In the genomic region with DNA sequence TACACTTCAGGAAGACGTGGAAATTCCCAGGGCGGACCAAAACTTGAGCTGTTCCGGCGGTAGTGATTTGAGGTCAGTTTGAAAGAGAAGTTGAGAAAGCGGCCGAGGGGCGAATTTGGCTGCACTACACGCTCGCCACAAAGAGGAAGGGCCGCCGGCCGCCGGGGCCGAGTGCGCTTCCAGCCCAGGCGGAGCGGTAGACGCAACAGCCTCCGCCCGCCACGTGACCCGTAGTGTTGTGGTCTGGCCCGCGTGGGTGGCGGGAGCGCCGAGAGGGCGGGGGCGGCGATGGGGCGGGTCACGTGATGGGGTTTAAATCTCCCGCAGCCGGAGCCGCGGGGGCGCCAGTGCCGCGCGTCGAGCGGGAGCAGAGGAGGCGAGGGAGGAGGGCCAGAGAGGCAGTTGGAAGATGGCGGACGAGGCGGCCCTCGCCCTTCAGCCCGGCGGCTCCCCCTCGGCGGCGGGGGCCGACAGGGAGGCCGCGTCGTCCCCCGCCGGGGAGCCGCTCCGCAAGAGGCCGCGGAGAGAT, we compare ENCODE assay signal across 8 cellular contexts. TPM values are rescaled to one million over a fixed set of nuclear protein-coding genes. Genes with fewer than 3 reads are reported as not detected.
DNase-seq lines count a peak whose midpoint lies in the region; ATAC-seq, FAIRE-seq and TF ChIP-seq lines count a peak whose summit lies in the region.

TSS of gene SIRT1 (plus strand) at position 344 of the 529 bp plus-strand sequence. CDS start at position 410, 66 bp downstream.

- no peaks in the 10 kb centered on the region for H3K27me3 ChIP-seq in iPS DF 6.9 (ENCODE audit: control insufficient read depth, insufficient read depth, low read length)
- no peaks in the 10 kb centered on the region for H3K27me3 ChIP-seq in gastrocnemius medialis

- in situ Hi-C loops in gastrocnemius medialis (cut with MboI; ENCODE audit: low sequenced_read_pairs in 4 of 4), result loop anchor here in 2 of 4 donors (10.0 to 25.0 kb wide), 3 partner anchors 178 to 453 kb away; partner anchors contain the start of genes HERC4 (in 1 of the 2), HNRNPH3 (in 1 of the 2) and PBLD (in 1 of the 2)

- no peak; a peak in 2 of 5 replicates for TF ChIP-seq RAD21 in A549 (conservative IDR thresholded peaks at IDR 0.05 in 1 of 2, IDR thresholded peaks at IDR 0.05 in 1 of 2)

- H3K27ac ChIP-seq in A549, result peak within 1 kb of the TSS; percentile 94 to 95
- no peak within 1 kb of the TSS for H3K27ac ChIP-seq in iPS DF 6.9 (ENCODE audit: low read length)
- peak within 1 kb of the TSS; percentile 87 to 96 (median 94) for H3K27ac ChIP-seq in gastrocnemius medialis

- no peak for FAIRE-seq in A549 (lab: Jason Lieb, UNC)

- H3K9me3 ChIP-seq in A549, result no peaks in the 10 kb centered on the region
- H3K9me3 ChIP-seq in iPS DF 6.9 (ENCODE audit: control insufficient read depth, insufficient read depth, low read length), result no peaks in the 10 kb centered on the region
- H3K9me3 ChIP-seq in gastrocnemius medialis, result no peaks in the 10 kb centered on the region

- peak; percentile 38 for TF ChIP-seq CTCF in A549 (IDR thresholded peaks at IDR 0.05)
- TF ChIP-seq CTCF in brain (conservative IDR thresholded peaks at IDR 0.05), result no peak
- TF ChIP-seq CTCF in gastrocnemius medialis (IDR thresholded peaks at IDR 0.05 in 4 of 5, conservative IDR thresholded peaks at IDR 0.05 in 1 of 5), result peak in 1 of 5 experiments; percentile 27

- DNase-seq in A549 (ENCODE audit: low read depth in 1 of 2, low spot score in 1 of 2) (peak; percentile 91 to 96), NCI-H2107 treated with DMSO at 0.1 percent for 48 hours (lab: John Stamatoyannopoulos, UW; ENCODE audit: unreplicated experiment) (peak; percentile 47), UCSD-AML1 (lab: John Stamatoyannopoulos, UW; ENCODE audit: unreplicated experiment) (peak; percentile 96), iPS DF 6.9 (ENCODE audit: low read depth, low spot score) (peak; percentile 83), gastrocnemius medialis (peak; percentile 97)

- POLR2A ChIA-PET in A549 (lab: Yijun Ruan, JAX), result interaction anchor here (0.6 to 1.4 kb wide), 10 partner anchors 8 to 943 kb away, joined by 3 to 4 read pairs (median 3); partner anchors contain the start of genes PBLD and STOX1

- WGBS in A549 (ENCODE audit: missing lambda C conversion rate), result 3% methylated on average over 22 of the region's 62 CpGs
- no CpG with 5 or more reads among the region's 62 CpGs for WGBS in iPS DF 6.9 (ENCODE audit: insufficient coverage, insufficient read length)

- CTCF ChIA-PET in A549 (lab: Yijun Ruan, JAX), result interaction anchor here (1.2 to 1.9 kb wide), 4 partner anchors 29 to 99 kb away, joined by 3 to 12 read pairs (median 5); no protein-coding TSS in a partner anchor

- peak within 1 kb of the TSS; percentile 84 for H3K4me2 ChIP-seq in A549

- H3K9me3 Mint-ChIP-seq in brain, result no peaks in the 10 kb centered on the region

- H3K36me3 ChIP-seq in iPS DF 6.9 (ENCODE audit: control insufficient read depth, insufficient read depth, low read length) (peaks cover 7% of the 10 kb centered on the region), gastrocnemius medialis (peaks cover 0 to 28% of the 10 kb centered on the region in 2 donors)

- H3K4me3 Mint-ChIP-seq in brain, result peak within 1 kb of the TSS; percentile 93 to 99 (median 97)

- peaks cover 18% of the 10 kb centered on the region for H3K27me3 Mint-ChIP-seq in brain

- peak; percentile 97 for TF ChIP-seq POLR2A in A549 (IDR thresholded peaks at IDR 0.05; ENCODE audit: low read length)
- TF ChIP-seq POLR2A in gastrocnemius medialis (IDR thresholded peaks at IDR 0.05), result peak; percentile 98

- H3K27ac Mint-ChIP-seq in brain, result peak within 1 kb of the TSS; percentile 94 to 99 (median 97)

- peaks cover 27% of the 10 kb centered on the region for H3K36me3 Mint-ChIP-seq in brain

- H3K4me3 ChIP-seq in A549 (peak within 1 kb of the TSS; percentile 69), iPS DF 6.9 (ENCODE audit: low read length) (peak within 1 kb of the TSS; percentile 89), gastrocnemius medialis (peak within 1 kb of the TSS; percentile 74 to 98 (median 85))

- TF ChIP-seq EP300 in A549 (IDR thresholded peaks at IDR 0.05), result no peak

- ATAC-seq in A549 (peak; percentile 91 to 92), GM18858 (IDR thresholded peaks at IDR 0.05; ENCODE audit: unreplicated experiment) (peak; percentile 81), HG03066 (IDR thresholded peaks at IDR 0.05; ENCODE audit: low read depth, unreplicated experiment) (peak; percentile 81), gastrocnemius medialis (peak; percentile 86 to 88)

- intact Hi-C loops in gastrocnemius medialis (cut with DNase I; ENCODE audit: low total_unique reads), result loop anchor here (1.0 to 10.0 kb wide), 6 partner anchors 28 to 447 kb away; partner anchors contain the start of gene HERC4

- peaks cover 38% of the 10 kb centered on the region for H3K4me1 Mint-ChIP-seq in brain

- peaks cover 11% of the 10 kb centered on the region for H3K4me1 ChIP-seq in A549
- H3K4me1 ChIP-seq in iPS DF 6.9 (ENCODE audit: control insufficient read depth, insufficient read depth, low read length), result no peaks in the 10 kb centered on the region; the same call in 1 of the 2 replicates
- peaks cover 20 to 22% of the 10 kb centered on the region in 2 donors for H3K4me1 ChIP-seq in gastrocnemius medialis

TF ChIP-seq in A549, 52 proteins besides CTCF, POLR2A, EP300 and RAD21 (continues in another document):
- TF ChIP-seq, protein P1, sequence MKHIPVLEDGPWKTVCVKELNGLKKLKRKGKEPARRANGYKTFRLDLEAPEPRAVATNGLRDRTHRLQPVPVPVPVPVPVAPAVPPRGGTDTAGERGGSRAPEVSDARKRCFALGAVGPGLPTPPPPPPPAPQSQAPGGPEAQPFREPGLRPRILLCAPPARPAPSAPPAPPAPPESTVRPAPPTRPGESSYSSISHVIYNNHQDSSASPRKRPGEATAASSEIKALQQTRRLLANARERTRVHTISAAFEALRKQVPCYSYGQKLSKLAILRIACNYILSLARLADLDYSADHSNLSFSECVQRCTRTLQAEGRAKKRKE (CRISPR knock-in tag; IDR thresholded peaks at IDR 0.05; ENCODE audit: low read depth), result peak; percentile 53; the same call in 1 of the 2 replicates
- TF ChIP-seq USF2 (IDR thresholded peaks at IDR 0.05), result peak; percentile 99
- no peak for TF ChIP-seq REST (IDR thresholded peaks at IDR 0.05)
- no peak for TF ChIP-seq CHD4 (IDR thresholded peaks at IDR 0.05; ENCODE audit: borderline replicate concordance)
- peak; percentile 68; the same call in 1 of the 2 replicates for TF ChIP-seq PHF8 (IDR thresholded peaks at IDR 0.05; ENCODE audit: borderline replicate concordance, low read depth)
- TF ChIP-seq JUN (IDR thresholded peaks at IDR 0.05), result peak; percentile 88 to 97; a peak in 4 of 5 replicates
- TF ChIP-seq FOSL2 (IDR thresholded peaks at IDR 0.05), result no peak
- peak; percentile 12; the same call in 1 of the 2 replicates for TF ChIP-seq FOSL2 (CRISPR knock-in tag; IDR thresholded peaks at IDR 0.05)
- TF ChIP-seq, protein P2, sequence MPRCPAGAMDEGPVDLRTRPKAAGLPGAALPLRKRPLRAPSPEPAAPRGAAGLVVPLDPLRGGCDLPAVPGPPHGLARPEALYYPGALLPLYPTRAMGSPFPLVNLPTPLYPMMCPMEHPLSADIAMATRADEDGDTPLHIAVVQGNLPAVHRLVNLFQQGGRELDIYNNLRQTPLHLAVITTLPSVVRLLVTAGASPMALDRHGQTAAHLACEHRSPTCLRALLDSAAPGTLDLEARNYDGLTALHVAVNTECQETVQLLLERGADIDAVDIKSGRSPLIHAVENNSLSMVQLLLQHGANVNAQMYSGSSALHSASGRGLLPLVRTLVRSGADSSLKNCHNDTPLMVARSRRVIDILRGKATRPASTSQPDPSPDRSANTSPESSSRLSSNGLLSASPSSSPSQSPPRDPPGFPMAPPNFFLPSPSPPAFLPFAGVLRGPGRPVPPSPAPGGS (IDR thresholded peaks at IDR 0.05), result peak; percentile 97

RNA-seq across cellular contexts. Expression of gene SIRT1, which starts in this region (rescaled TPM):
- polyA plus RNA-seq in A549 (2011; rRNA removed) (30.5 and 34.8 TPM in 2 replicates), A549 (2017; fragmentation: RNase III; extraction: RNeasy Plus Mini Kit Qiagen cat#74134 plus additional on column Dnase treatment) (16.1 to 16.8 TPM (median 16.2 TPM) in 3 replicates), brain (ENCODE audit: insufficient read depth, low read depth, low replicate concordance) (14.9 TPM)
- 9.5 and 10.6 TPM in 2 replicates for polyA plus RNA-seq in A549 (2012; cell fraction: cytosol; rRNA removed)
- 6.0 and 10.2 TPM in 2 replicates for polyA plus RNA-seq in A549 (2012; cell fraction: nucleus; rRNA removed)
- 6.3 and 8.2 TPM in 2 replicates for polyA minus RNA-seq in A549 (2011; rRNA and poly(A)+ RNA removed)
- 10 to 100 TPM; 18.7 to 21.5 (median 19.9) TPM for total RNA-seq in gastrocnemius medialis

Comparison
In these comparisons a context has a peak if more than half of its experiments do, and no peak if none do; other contexts are left out.
1. DNase-seq: peak in every context shown above with its lines; median percentile 97 in gastrocnemius medialis; 96 in UCSD-AML1; 94 in A549; 83 in iPS DF 6.9; 47 in NCI-H2107 treated with DMSO at 0.1 percent for 48 hours.